Comparison of ENCODE assay signal across 1 cellular context in genomic region chr11:10322830-10323792, GRCh38.
TF ChIP-seq lines count a peak whose summit lies in the region.

No MANE protein-coding gene starts in this region.

TF ChIP-seq in HepG2, 621 proteins besides CTCF, POLR2A, EP300 and RAD21 (continued from another document):
- TF ChIP-seq HNF1B (CRISPR knock-in tag; IDR thresholded peaks at IDR 0.05) (peak; percentile 57; the same call in 1 of the 2 replicates), ZC3H13 (CRISPR knock-in tag; IDR thresholded peaks at IDR 0.05) (no peak), PAXIP1 (CRISPR knock-in tag; conservative IDR thresholded peaks at IDR 0.05) (peak; percentile 61), KAT7 (CRISPR knock-in tag; IDR thresholded peaks at IDR 0.05; ENCODE audit: borderline replicate concordance) (no peak)
- TF ChIP-seq, protein P1, sequence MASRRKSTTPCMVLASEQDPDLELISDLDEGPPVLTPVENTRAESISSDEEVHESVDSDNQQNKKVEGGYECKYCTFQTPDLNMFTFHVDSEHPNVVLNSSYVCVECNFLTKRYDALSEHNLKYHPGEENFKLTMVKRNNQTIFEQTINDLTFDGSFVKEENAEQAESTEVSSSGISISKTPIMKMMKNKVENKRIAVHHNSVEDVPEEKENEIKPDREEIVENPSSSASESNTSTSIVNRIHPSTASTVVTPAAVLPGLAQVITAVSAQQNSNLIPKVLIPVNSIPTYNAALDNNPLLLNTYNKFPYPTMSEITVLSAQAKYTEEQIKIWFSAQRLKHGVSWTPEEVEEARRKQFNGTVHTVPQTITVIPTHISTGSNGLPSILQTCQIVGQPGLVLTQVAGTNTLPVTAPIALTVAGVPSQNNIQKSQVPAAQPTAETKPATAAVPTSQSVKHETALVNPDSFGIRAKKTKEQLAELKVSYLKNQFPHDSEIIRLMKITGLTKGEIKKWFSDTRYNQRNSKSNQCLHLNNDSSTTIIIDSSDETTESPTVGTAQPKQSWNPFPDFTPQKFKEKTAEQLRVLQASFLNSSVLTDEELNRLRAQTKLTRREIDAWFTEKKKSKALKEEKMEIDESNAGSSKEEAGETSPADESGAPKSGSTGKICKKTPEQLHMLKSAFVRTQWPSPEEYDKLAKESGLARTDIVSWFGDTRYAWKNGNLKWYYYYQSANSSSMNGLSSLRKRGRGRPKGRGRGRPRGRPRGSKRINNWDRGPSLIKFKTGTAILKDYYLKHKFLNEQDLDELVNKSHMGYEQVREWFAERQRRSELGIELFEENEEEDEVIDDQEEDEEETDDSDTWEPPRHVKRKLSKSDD (CRISPR knock-in tag; IDR thresholded peaks at IDR 0.05; ENCODE audit: low read depth): no peak
